ENCODE assay signal across 17 cellular contexts in the genomic region with DNA sequence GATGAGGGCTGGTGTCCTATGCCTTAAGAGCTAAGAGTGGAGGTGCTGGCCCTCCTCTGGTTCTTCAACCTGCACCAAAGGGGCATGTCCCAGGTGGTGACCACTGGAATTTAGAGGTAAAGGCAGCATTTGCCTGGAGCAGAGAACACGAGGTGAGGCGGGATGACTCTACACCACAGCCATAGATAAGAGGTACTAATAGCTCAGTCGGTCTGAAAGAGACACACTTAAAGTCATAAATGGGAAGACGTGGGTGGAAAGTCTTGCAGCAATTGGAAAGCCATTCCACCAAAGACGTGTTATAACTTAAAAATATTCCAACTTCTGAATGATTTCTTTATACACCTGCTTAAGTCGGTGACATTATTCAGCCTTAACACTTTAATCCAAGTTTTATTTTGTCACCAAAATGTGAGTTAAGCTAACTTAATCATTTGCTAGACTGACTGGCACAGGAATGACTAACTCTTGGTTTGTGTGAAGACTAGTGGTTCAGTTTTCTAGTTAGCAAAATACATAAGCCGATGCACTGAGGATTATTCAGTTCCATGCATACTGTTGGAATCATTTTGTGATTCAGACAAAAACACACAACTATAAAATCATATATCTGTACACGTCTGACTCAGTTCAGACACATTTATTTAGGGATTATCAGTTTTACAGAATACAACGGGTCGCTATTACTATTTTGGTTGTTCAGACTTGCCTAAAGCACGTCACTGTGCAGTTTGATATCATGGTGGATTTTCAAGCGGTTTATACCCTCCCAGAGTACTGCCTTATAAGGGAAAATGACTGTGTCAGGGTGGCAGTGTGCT.
"Had no signal": no experiment of that assay in that cellular context is flagged by ENCODE, and none has a peak within 500 bp of the region (broad histone marks: within the 10 kb centered on the region; RNA-seq: fewer than 3 reads in every experiment).

No MANE protein-coding gene starts in this region.

- FAIRE-seq: kidney had no signal

- H3K27ac ChIP-seq: dorsolateral prefrontal cortex, gastrocnemius medialis, heart right ventricle, neural progenitor cell, ovary, right atrium auricular region, upper lobe of left lung, VCaP had no signal

- H3K4me3 ChIP-seq: dorsolateral prefrontal cortex, gastrocnemius medialis, heart right ventricle, neural progenitor cell, ovary, right atrium auricular region, upper lobe of left lung had no signal

- H3K4me1 ChIP-seq: gastrocnemius medialis had no signal

- H3K36me3 ChIP-seq: gastrocnemius medialis, heart right ventricle, neural progenitor cell, ovary, right atrium auricular region, upper lobe of left lung had no signal

- H3K27ac Mint-ChIP-seq: activated CD4-positive, alpha-beta memory T cell treated with anti-CD3 and anti-CD28 coated beads for 36 hours; activated naive CD8-positive, alpha-beta T cell treated with anti-CD3 and anti-CD28 coated beads, Interleukin-2, amount 10 ng/mL, durations not matched to agents 7 days and 5 days; neural progenitor cell; T-cell had no signal

- ATAC-seq: gastrocnemius medialis, heart right ventricle, T-cell had no signal

- DNase-seq: activated CD4-positive, alpha-beta memory T cell treated with anti-CD3 and anti-CD28 coated beads for 36 hours; activated gamma-delta T cell treated with Interleukin-2 at 50 U/mL for 16 hours; activated naive CD8-positive, alpha-beta T cell treated with anti-CD3 and anti-CD28 coated beads, Interleukin-2, amount 10 ng/mL, durations not matched to agents 7 days and 5 days; activated T-cell treated with anti-CD3 and anti-CD28 coated beads, Interleukin-2, amount 50 U/mL, for 48 hours; anterior cingulate cortex; dorsolateral prefrontal cortex; gastrocnemius medialis; heart right ventricle; ovary; stimulated activated naive CD4-positive, alpha-beta T cell; substantia nigra; T-cell; upper lobe of left lung had no signal

- H3K9me3 ChIP-seq: gastrocnemius medialis, heart right ventricle, ovary, right atrium auricular region, upper lobe of left lung had no signal

- H3K27me3 ChIP-seq: gastrocnemius medialis, heart right ventricle, ovary, right atrium auricular region, upper lobe of left lung had no signal

- H3K4me3 Mint-ChIP-seq: activated CD4-positive, alpha-beta memory T cell treated with anti-CD3 and anti-CD28 coated beads for 36 hours; activated naive CD8-positive, alpha-beta T cell treated with anti-CD3 and anti-CD28 coated beads, Interleukin-2, amount 10 ng/mL, durations not matched to agents 7 days and 5 days; neural progenitor cell; T-cell had no signal

- H3K9me3 Mint-ChIP-seq: activated CD4-positive, alpha-beta memory T cell treated with anti-CD3 and anti-CD28 coated beads for 36 hours; activated naive CD8-positive, alpha-beta T cell treated with anti-CD3 and anti-CD28 coated beads, Interleukin-2, amount 10 ng/mL, durations not matched to agents 7 days and 5 days; neural progenitor cell; T-cell had no signal

- H3K36me3 Mint-ChIP-seq: activated CD4-positive, alpha-beta memory T cell treated with anti-CD3 and anti-CD28 coated beads for 36 hours; activated naive CD8-positive, alpha-beta T cell treated with anti-CD3 and anti-CD28 coated beads, Interleukin-2, amount 10 ng/mL, durations not matched to agents 7 days and 5 days; neural progenitor cell; T-cell had no signal
